Comparison of ENCODE assay signal across 19 cellular contexts in the genomic region with DNA sequence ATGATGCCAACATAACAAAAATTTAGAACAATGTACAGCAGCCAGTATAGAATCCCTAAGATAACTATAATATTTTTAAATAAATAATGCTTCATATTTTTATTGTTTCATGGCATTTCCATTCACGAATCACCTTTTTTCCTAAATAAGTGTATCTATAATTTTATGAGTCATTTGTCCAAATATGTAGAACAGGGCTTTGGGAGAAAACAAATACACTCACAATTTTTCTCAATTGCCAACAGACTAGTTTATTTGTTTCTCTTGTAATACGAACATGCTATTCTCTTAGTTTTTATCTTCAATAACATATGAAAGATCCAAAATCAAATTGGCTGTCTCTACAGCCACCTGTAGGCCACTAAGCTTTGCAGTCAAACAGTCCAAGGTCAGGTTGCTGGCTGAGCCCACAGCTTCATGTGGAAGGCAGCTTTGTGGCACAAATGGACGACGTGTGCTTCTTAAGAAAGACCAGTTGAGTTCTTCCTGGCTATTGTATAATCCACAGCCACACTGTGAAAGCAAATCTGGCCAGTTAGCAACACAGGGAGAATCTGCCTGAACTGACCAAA. TPM values are rescaled to one million over a fixed set of nuclear protein-coding genes. Genes with fewer than 3 reads are reported as not detected.
DNase-seq lines count a peak whose midpoint lies in the region; ATAC-seq, FAIRE-seq and TF ChIP-seq lines count a peak whose summit lies in the region.
"Had no signal": no experiment of that assay in that cellular context is flagged by ENCODE, and none has a peak within 500 bp of the region (broad histone marks: within the 10 kb centered on the region; RNA-seq: fewer than 3 reads in every experiment).

No MANE protein-coding gene starts in this region.

- no peak overlapping the region for H4K91ac ChIP-seq in trophoblast cell (ENCODE audit: low read depth, low read length)

- H3K4me1 ChIP-seq in PC-3 (ENCODE audit: insufficient read depth, low read length), result no peaks in the 10 kb centered on the region
- no peaks in the 10 kb centered on the region for H3K4me1 ChIP-seq in HepG2 (ENCODE audit: insufficient read depth, low read length)
- H3K4me1 ChIP-seq in trophoblast cell (ENCODE audit: control insufficient read depth in 1 of 2, insufficient read depth in 2 of 2, low read length in 2 of 2), result no peaks in the 10 kb centered on the region
- H3K4me1 ChIP-seq: BE2C had no signal

- H3K4me1 Mint-ChIP-seq in Calu3 (ENCODE audit: low read depth, unreplicated experiment), result no peaks in the 10 kb centered on the region
- peaks cover 10% of the 10 kb centered on the region for H3K4me1 Mint-ChIP-seq in activated CD4-positive, alpha-beta memory T cell treated with anti-CD3 and anti-CD28 coated beads, Interleukin-2, amount 10 ng/mL, durations not matched to agents 7 days and 5 days
- H3K4me1 Mint-ChIP-seq: CD4-positive, CD25-positive, alpha-beta regulatory T cell; CD8-positive, alpha-beta memory T cell; GM23338 had no signal

- intact Hi-C loops in PC-3 (cut with micrococcal nuclease) (no loop called here), HepG2 (cut with micrococcal nuclease; ENCODE audit: unreplicated experiment) (loop anchor here (2.0 to 5.0 kb wide), 3 partner anchors 38 to 143 kb away; no protein-coding TSS in a partner anchor), Calu3 (cut with micrococcal nuclease; ENCODE audit: unreplicated experiment) (no loop called here)

- no peak overlapping the region for H3K18ac ChIP-seq in trophoblast cell (ENCODE audit: low read length)

- no peak overlapping the region for H3K4ac ChIP-seq in trophoblast cell (ENCODE audit: low read depth, low read length)

- no peaks in the 10 kb centered on the region for H3K36me3 Mint-ChIP-seq in Calu3 (ENCODE audit: insufficient read depth, unreplicated experiment)
- peaks cover 7% of the 10 kb centered on the region for H3K36me3 Mint-ChIP-seq in activated CD4-positive, alpha-beta memory T cell treated with anti-CD3 and anti-CD28 coated beads, Interleukin-2, amount 10 ng/mL, durations not matched to agents 7 days and 5 days (ENCODE audit: low read depth)

- H3K23ac ChIP-seq in trophoblast cell (ENCODE audit: low read length), result peak overlapping the region; percentile 92

- POLR2A ChIA-PET in PC-3 (lab: Charles Lee; ENCODE audit: unreplicated experiment) (no interaction called here), HepG2 (lab: Yijun Ruan, JAX) (interaction anchor here (1.4 kb wide), 1 partner anchor 29 kb away, joined by 7 read pairs; the partner anchor contains the start of genes MKKS and SLX4IP)
- POLR2A ChIA-PET in activated CD4-positive, alpha-beta memory T cell treated with anti-CD3 and anti-CD28 coated beads, Interleukin-2, amount 10 ng/mL, durations not matched to agents 7 days and 5 days (lab: Charles Lee), result no interaction called here

- H2AK5ac ChIP-seq in trophoblast cell (ENCODE audit: low read length), result no peak overlapping the region

- TF ChIP-seq RAD21 in HepG2 (CRISPR knock-in tag; IDR thresholded peaks at IDR 0.05), result no peak

- no peaks in the 10 kb centered on the region for H3K9me2 ChIP-seq in PC-3 (replicated peaks; ENCODE audit: low read length)

- 75% methylated on average over 4 of the region's 4 CpGs for WGBS in HepG2 (ENCODE audit: low lambda C conversion rate)
- no CpG with 5 or more reads among the region's 4 CpGs for WGBS in trophoblast cell (ENCODE audit: extremely low coverage, insufficient coverage, insufficient read length)

- no peak overlapping the region for H2BK120ac ChIP-seq in trophoblast cell (ENCODE audit: insufficient read depth, low read length, poor library complexity)

- no peaks in the 10 kb centered on the region for H4K20me1 ChIP-seq in PC-3 (ENCODE audit: low read length)
- H4K20me1 ChIP-seq in HepG2 (ENCODE audit: insufficient read depth, low read length), result no peaks in the 10 kb centered on the region

- BruUV-seq in PC-3 (replicated peaks; lab: Mats Ljungman, UMichigan) (no TSS peak), HepG2 (replicated peaks; lab: Mats Ljungman, UMichigan) (no TSS peak), Calu3 (replicated peaks; lab: Mats Ljungman, UMichigan) (no TSS peak)

- no peaks in the 10 kb centered on the region for H3K79me2 ChIP-seq in PC-3 (ENCODE audit: low read length)
- H3K79me2 ChIP-seq in HepG2 (ENCODE audit: insufficient read depth, low read length), result no peaks in the 10 kb centered on the region
- H3K79me2 ChIP-seq in trophoblast cell (ENCODE audit: control insufficient read depth, insufficient read depth, low read length, poor library complexity), result no peaks in the 10 kb centered on the region

- no peak overlapping the region for H3K27ac Mint-ChIP-seq in Calu3 (ENCODE audit: unreplicated experiment)
- no peak overlapping the region for H3K27ac Mint-ChIP-seq in activated CD4-positive, alpha-beta memory T cell treated with anti-CD3 and anti-CD28 coated beads, Interleukin-2, amount 10 ng/mL, durations not matched to agents 7 days and 5 days
- H3K27ac Mint-ChIP-seq: CD4-positive, CD25-positive, alpha-beta regulatory T cell; GM23338; IgD-negative memory B cell had no signal

- ATAC-seq in PC-3 (peak; percentile 59), HepG2 (peak; percentile 79), HG03342 (IDR thresholded peaks at IDR 0.05; ENCODE audit: unreplicated experiment) (no peak)
- ATAC-seq: GM23338 had no signal

- H3K9ac ChIP-seq in PC-3 (ENCODE audit: low read length) (no peak overlapping the region), HepG2 (ENCODE audit: insufficient read depth, low read depth, low read length) (no peak overlapping the region), trophoblast cell (ENCODE audit: low read length) (peak overlapping the region; percentile 18)

- no peaks in the 10 kb centered on the region for H3K79me1 ChIP-seq in trophoblast cell (ENCODE audit: low read length)

- H2BK5ac ChIP-seq in trophoblast cell (ENCODE audit: low read depth, low read length, poor library complexity), result no peak overlapping the region

- no peak for TF ChIP-seq POLR2A in HepG2 (IDR thresholded peaks at IDR 0.05; ENCODE audit: insufficient read depth in 1 of 2, low read depth in 2 of 2, low read length in 2 of 2)

- no peaks in the 10 kb centered on the region for H3K27me3 ChIP-seq in PC-3 (ENCODE audit: low read length)
- H3K27me3 ChIP-seq in bronchial epithelial cell (ENCODE audit: control insufficient read depth, insufficient read depth, low read length), result no peaks in the 10 kb centered on the region
- no peaks in the 10 kb centered on the region for H3K27me3 ChIP-seq in HepG2 (ENCODE audit: control insufficient read depth in 1 of 2, insufficient read depth in 2 of 2, low read length in 2 of 2)
- no peaks in the 10 kb centered on the region for H3K27me3 ChIP-seq in trophoblast cell (ENCODE audit: insufficient read depth, low read length)
- H3K27me3 ChIP-seq: BE2C had no signal

- no peak overlapping the region for H2BK12ac ChIP-seq in trophoblast cell (ENCODE audit: low read length)

- no peaks in the 10 kb centered on the region for H3K27me3 Mint-ChIP-seq in Calu3 (ENCODE audit: unreplicated experiment)
- no peaks in the 10 kb centered on the region for H3K27me3 Mint-ChIP-seq in activated CD4-positive, alpha-beta memory T cell treated with anti-CD3 and anti-CD28 coated beads, Interleukin-2, amount 10 ng/mL, durations not matched to agents 7 days and 5 days
- H3K27me3 Mint-ChIP-seq: CD4-positive, CD25-positive, alpha-beta regulatory T cell; CD8-positive, alpha-beta memory T cell; IgD-negative memory B cell had no signal

- H3K9me3 ChIP-seq in PC-3 (ENCODE audit: low read length) (no peaks in the 10 kb centered on the region), HepG2 (ENCODE audit: low read length) (no peaks in the 10 kb centered on the region), trophoblast cell (ENCODE audit: insufficient read depth, low read depth, low read length) (no peaks in the 10 kb centered on the region)
- H3K9me3 ChIP-seq: BE2C had no signal

- no peaks in the 10 kb centered on the region for H3F3A ChIP-seq in PC-3 (ENCODE audit: low read length, unreplicated experiment)

- TF ChIP-seq EP300 in HepG2 (IDR thresholded peaks at IDR 0.05; ENCODE audit: low read depth in 2 of 2, low read length in 2 of 2) (no peak), HepG2 (CRISPR knock-in tag; IDR thresholded peaks at IDR 0.05; ENCODE audit: borderline replicate concordance) (no peak)

- no peak overlapping the region for H4K12ac ChIP-seq in trophoblast cell (ENCODE audit: low read depth, low read length)

- H3K4me3 ChIP-seq in PC-3 (ENCODE audit: low read length), result no peak overlapping the region
- no peak overlapping the region for H3K4me3 ChIP-seq in bronchial epithelial cell (ENCODE audit: low read depth, low read length)
- H3K4me3 ChIP-seq in HepG2 (replicated peaks in 1 of 3; ENCODE audit: insufficient read depth in 1 of 3, low read depth in 2 of 3, low read length in 3 of 3), result no peak overlapping the region
- H3K4me3 ChIP-seq in trophoblast cell (ENCODE audit: low read depth, low read length), result no peak overlapping the region
- H3K4me3 ChIP-seq: GM23338 had no signal

- FAIRE-seq in bronchial epithelial cell (lab: Jason Lieb, UNC), result peak; percentile 55
- FAIRE-seq in HepG2 (lab: Jason Lieb, UNC), result no peak
- FAIRE-seq: D721Med, H54, HTR-8/SVneo had no signal

- CTCF ChIA-PET in PC-3 (lab: Charles Lee) (interaction anchor here (0.7 kb wide), 1 partner anchor 884 kb away, joined by 3 read pairs; no protein-coding TSS in a partner anchor), HepG2 (lab: Yijun Ruan, JAX; ENCODE audit: low intra/inter-chr PET ratio, low total read pairs) (interaction anchor here (1.3 kb wide), 1 partner anchor 88 kb away, joined by 5 read pairs; no protein-coding TSS in a partner anchor), Calu3 (lab: Charles Lee) (no interaction called here)
- CTCF ChIA-PET in activated CD4-positive, alpha-beta memory T cell treated with anti-CD3 and anti-CD28 coated beads, Interleukin-2, amount 10 ng/mL, durations not matched to agents 7 days and 5 days (lab: Charles Lee), result no interaction called here

- H2AFZ ChIP-seq in PC-3 (ENCODE audit: low read length), result no peak overlapping the region
- H2AFZ ChIP-seq in HepG2 (ENCODE audit: low read length), result no peak overlapping the region
- no peak overlapping the region for H2AFZ ChIP-seq in trophoblast cell (ENCODE audit: insufficient read depth, low read length, poor library complexity)
- H2AFZ ChIP-seq: GM23338 had no signal

- H3K27ac ChIP-seq in PC-3 (ENCODE audit: low read length) (no peak overlapping the region), HepG2 (ENCODE audit: extremely low read length, insufficient read depth, low read length) (no peak overlapping the region), trophoblast cell (ENCODE audit: low read depth, low read length) (no peak overlapping the region)

- H3K9me3 Mint-ChIP-seq in Calu3 (ENCODE audit: low read depth, unreplicated experiment), result no peaks in the 10 kb centered on the region
- no peaks in the 10 kb centered on the region for H3K9me3 Mint-ChIP-seq in activated CD4-positive, alpha-beta memory T cell treated with anti-CD3 and anti-CD28 coated beads, Interleukin-2, amount 10 ng/mL, durations not matched to agents 7 days and 5 days
- H3K9me3 Mint-ChIP-seq: CD4-positive, CD25-positive, alpha-beta regulatory T cell; CD8-positive, alpha-beta memory T cell; GM23338; IgD-negative memory B cell had no signal

- no peak for DNase-seq in PC-3
- DNase-seq in bronchial epithelial cell (ENCODE audit: low read depth), result no peak
- no peak for DNase-seq in HepG2 (ENCODE audit: low spot score)
- DNase-seq in trophoblast cell, result no peak
- DNase-seq in Calu3, result no peak
- DNase-seq in activated CD4-positive, alpha-beta memory T cell treated with anti-CD3 and anti-CD28 coated beads, Interleukin-2, amount 10 ng/mL, durations not matched to agents 7 days and 5 days, result no peak
- DNase-seq: ACHN; BE2C; CD4-positive, CD25-positive, alpha-beta regulatory T cell; CD8-positive, alpha-beta memory T cell; COR-L47; GDM1; HCEC 1CT had no signal

- H4K8ac ChIP-seq in trophoblast cell (ENCODE audit: low read depth, low read length), result no peak overlapping the region

- H3K4me2 ChIP-seq in PC-3 (ENCODE audit: low read length) (no peak overlapping the region), HepG2 (ENCODE audit: low read depth, low read length) (no peak overlapping the region), trophoblast cell (ENCODE audit: low read length) (no peak overlapping the region)
- H3K4me2 ChIP-seq: GM23338 had no signal

- no peak overlapping the region for H3K4me3 Mint-ChIP-seq in Calu3 (ENCODE audit: low read depth, unreplicated experiment)
- H3K4me3 Mint-ChIP-seq in activated CD4-positive, alpha-beta memory T cell treated with anti-CD3 and anti-CD28 coated beads, Interleukin-2, amount 10 ng/mL, durations not matched to agents 7 days and 5 days, result no peak overlapping the region
- H3K4me3 Mint-ChIP-seq: CD4-positive, CD25-positive, alpha-beta regulatory T cell; CD8-positive, alpha-beta memory T cell; GM23338; IgD-negative memory B cell had no signal

- in situ Hi-C loops in HepG2 (cut with HindIII; ENCODE audit: extremely low pct_ligation_motif_present, low pct_unique_long_range_greater_than_20kb), result no loop called here

- H3K14ac ChIP-seq in trophoblast cell (ENCODE audit: low read length), result no peak overlapping the region

- TF ChIP-seq CTCF in PC-3 (conservative IDR thresholded peaks at IDR 0.05; ENCODE audit: low read depth, low read length) (no peak), bronchial epithelial cell (IDR thresholded peaks at IDR 0.05; ENCODE audit: insufficient read depth, low read length, severe bottlenecking) (no peak), HepG2 (CRISPR knock-in tag; IDR thresholded peaks at IDR 0.05) (peak; percentile 64), Calu3 (IDR thresholded peaks at IDR 0.05; ENCODE audit: unreplicated experiment) (no peak)

- peaks cover 13% of the 10 kb centered on the region; the same call in 1 of the 2 replicates for H3K36me3 ChIP-seq in PC-3 (ENCODE audit: low read depth, low read length)
- H3K36me3 ChIP-seq in bronchial epithelial cell (ENCODE audit: control insufficient read depth, insufficient read depth, low read length), result peaks cover 2% of the 10 kb centered on the region
- peaks cover 4 to 10% of the 10 kb centered on the region in 2 experiments; a peak in 3 of 5 replicates for H3K36me3 ChIP-seq in HepG2 (replicated peaks in 1 of 2; ENCODE audit: control insufficient read depth in 1 of 2, insufficient read depth in 2 of 2, low read length in 2 of 2)
- H3K36me3 ChIP-seq in trophoblast cell (ENCODE audit: control insufficient read depth in 1 of 2, insufficient read depth in 2 of 2, low read length in 2 of 2), result peaks cover 0 to 4% of the 10 kb centered on the region in 2 experiments

RNA-seq across cellular contexts. Expression of gene MKKS, which starts 29.0 kb away (rescaled TPM):
- total RNA-seq in PC-3 (2014; rRNA removed), result 12.1 and 13.6 TPM in 2 replicates
- 5.3 and 7.6 TPM in 2 replicates for total RNA-seq in bronchial epithelial cell
- 26.7 and 44.8 TPM in 2 replicates for total RNA-seq in HepG2 (2016; rRNA removed; fragmentation: Illumina TruSeq; extraction: Trizol)
- 5.3 and 6.8 TPM in 2 replicates for total RNA-seq in HepG2 (2016; cell fraction: cytosol; rRNA removed; fragmentation: Illumina TruSeq; extraction: Trizol; ENCODE audit: low read depth)
- total RNA-seq in HepG2 (2016; cell fraction: insoluble cytoplasmic fraction; rRNA removed; fragmentation: Illumina TruSeq; extraction: Trizol), result 25.8 and 43.2 TPM in 2 replicates
- total RNA-seq in HepG2 (2016; cell fraction: membrane; rRNA removed; fragmentation: Illumina TruSeq; extraction: Trizol), result 38.7 and 41.1 TPM in 2 replicates
- total RNA-seq in HepG2 (2016; cell fraction: nucleus; rRNA removed; fragmentation: Illumina TruSeq; extraction: Trizol), result 19.6 and 20.4 TPM in 2 replicates
- polyA plus RNA-seq in HepG2 (2011; rRNA removed), result 29.7 and 34.5 TPM in 2 replicates
- 14.1 and 21.7 TPM in 2 replicates for polyA plus RNA-seq in HepG2 (2011; cell fraction: cytosol; rRNA removed)
- 10.6 and 13.5 TPM in 2 replicates for polyA plus RNA-seq in HepG2 (2011; cell fraction: nucleus; rRNA removed)
- 23.4 and 27.8 TPM in 2 replicates for polyA plus RNA-seq in HepG2 (2012)
- 8.1 and 13.3 TPM in 2 replicates for polyA plus RNA-seq in HepG2 (2016; cell fraction: cytosol; fragmentation: Illumina TruSeq; extraction: Trizol; ENCODE audit: low read depth)
- polyA plus RNA-seq in HepG2 (2016; cell fraction: insoluble cytoplasmic fraction; fragmentation: Illumina TruSeq; extraction: Trizol; ENCODE audit: low read depth), result 46.7 and 49.7 TPM in 2 replicates
- polyA plus RNA-seq in HepG2 (2016; cell fraction: membrane; fragmentation: Illumina TruSeq; extraction: Trizol; ENCODE audit: low read depth), result 27.1 and 37.0 TPM in 2 replicates
- polyA plus RNA-seq in HepG2 (2016; cell fraction: nucleus; fragmentation: Illumina TruSeq; extraction: Trizol; ENCODE audit: insufficient read depth, low read depth), result 28.9 and 30.4 TPM in 2 replicates
- polyA minus RNA-seq in HepG2 (2011; rRNA and poly(A)+ RNA removed; ENCODE audit: low replicate concordance), result 5.5 and 13.2 TPM in 2 replicates
- polyA minus RNA-seq in HepG2 (2011; cell fraction: cytosol; rRNA and poly(A)+ RNA removed), result 8.6 and 10.6 TPM in 2 replicates
- 13.6 and 26.7 TPM in 2 replicates for polyA minus RNA-seq in HepG2 (2011; cell fraction: nucleus; rRNA and poly(A)+ RNA removed)
- polyA plus RNA-seq in trophoblast cell (2013), result 7.3 and 7.7 TPM in 2 replicates
- 11.6 and 12.1 TPM in 2 replicates for total RNA-seq in Calu3 (2022)
- total RNA-seq in activated CD4-positive, alpha-beta memory T cell treated with anti-CD3 and anti-CD28 coated beads, Interleukin-2, amount 10 ng/mL, durations not matched to agents 7 days and 5 days, result 1 to 10 TPM; 7.1 to 8.2 TPM

RNA-seq across cellular contexts. Expression of gene SLX4IP, which starts 30.1 kb away (rescaled TPM):
- total RNA-seq in PC-3 (2014; rRNA removed) (6.4 and 7.1 TPM in 2 replicates), bronchial epithelial cell (3.9 and 4.9 TPM in 2 replicates), HepG2 (2016; rRNA removed; fragmentation: Illumina TruSeq; extraction: Trizol) (7.3 and 9.5 TPM in 2 replicates), Calu3 (2022) (5.4 and 6.4 TPM in 2 replicates)
- total RNA-seq in HepG2 (2016; cell fraction: cytosol; rRNA removed; fragmentation: Illumina TruSeq; extraction: Trizol; ENCODE audit: low read depth), result 0.81 and 0.97 TPM in 2 replicates
- 6.8 and 8.5 TPM in 2 replicates for total RNA-seq in HepG2 (2016; cell fraction: insoluble cytoplasmic fraction; rRNA removed; fragmentation: Illumina TruSeq; extraction: Trizol)
- total RNA-seq in HepG2 (2016; cell fraction: membrane; rRNA removed; fragmentation: Illumina TruSeq; extraction: Trizol), result 3.8 and 4.3 TPM in 2 replicates
- total RNA-seq in HepG2 (2016; cell fraction: nucleus; rRNA removed; fragmentation: Illumina TruSeq; extraction: Trizol), result 9.5 and 10.9 TPM in 2 replicates
- polyA plus RNA-seq in HepG2 (2011; rRNA removed), result 3.1 and 3.6 TPM in 2 replicates
- polyA plus RNA-seq in HepG2 (2011; cell fraction: cytosol; rRNA removed), result 1.6 and 1.8 TPM in 2 replicates
- 5.5 and 5.7 TPM in 2 replicates for polyA plus RNA-seq in HepG2 (2011; cell fraction: nucleus; rRNA removed)
- polyA plus RNA-seq in HepG2 (2012), result 2.5 and 3.1 TPM in 2 replicates
- 0.32 and 0.38 TPM in 2 replicates for polyA plus RNA-seq in HepG2 (2016; cell fraction: cytosol; fragmentation: Illumina TruSeq; extraction: Trizol; ENCODE audit: low read depth)
- 4.0 TPM in 2 replicates for polyA plus RNA-seq in HepG2 (2016; cell fraction: insoluble cytoplasmic fraction; fragmentation: Illumina TruSeq; extraction: Trizol; ENCODE audit: low read depth)
- 1.1 and 1.2 TPM in 2 replicates for polyA plus RNA-seq in HepG2 (2016; cell fraction: membrane; fragmentation: Illumina TruSeq; extraction: Trizol; ENCODE audit: low read depth)
- polyA plus RNA-seq in HepG2 (2016; cell fraction: nucleus; fragmentation: Illumina TruSeq; extraction: Trizol; ENCODE audit: insufficient read depth, low read depth), result 9.4 and 10.0 TPM in 2 replicates
- polyA minus RNA-seq in HepG2 (2011; rRNA and poly(A)+ RNA removed; ENCODE audit: low replicate concordance), result 4.8 and 8.5 TPM in 2 replicates
- polyA minus RNA-seq in HepG2 (2011; cell fraction: cytosol; rRNA and poly(A)+ RNA removed), result 7.0 and 7.6 TPM in 2 replicates
- 17.0 and 21.4 TPM in 2 replicates for polyA minus RNA-seq in HepG2 (2011; cell fraction: nucleus; rRNA and poly(A)+ RNA removed)
- 2.7 and 3.0 TPM in 2 replicates for polyA plus RNA-seq in trophoblast cell (2013)
- 1 to 10 TPM; 6.2 TPM for total RNA-seq in activated CD4-positive, alpha-beta memory T cell treated with anti-CD3 and anti-CD28 coated beads, Interleukin-2, amount 10 ng/mL, durations not matched to agents 7 days and 5 days

Comparison
In these comparisons a context has a peak if more than half of its experiments do, and no peak if none do; other contexts are left out.
1. CTCF ChIA-PET loops: an anchor here in PC-3 (0.7 kb wide) and HepG2 (1.3 kb wide); none called in Calu3 and activated CD4-positive, alpha-beta memory T cell treated with anti-CD3 and anti-CD28 coated beads, Interleukin-2, amount 10 ng/mL, durations not matched to agents 7 days and 5 days.